4 cellular contexts compared by ENCODE assay signal in genomic region chr10:15023079-15023478, GRCh38. TPM values are rescaled to one million over a fixed set of nuclear protein-coding genes. Genes with fewer than 3 reads are reported as not detected.
"Had no signal": no experiment of that assay in that cellular context is flagged by ENCODE, and none has a peak within 500 bp of the region (broad histone marks: within the 10 kb centered on the region; RNA-seq: fewer than 3 reads in every experiment).

No MANE protein-coding gene starts in this region.

RNA-seq across cellular contexts. Expression of gene OLAH, which starts 20.7 kb away (rescaled TPM):
- total RNA-seq: activated B cell treated with CpG ODN at 0.5 μM for 24 hours; T-cell; T-helper 2 cell treated with Interferon-gamma antibody and Interleukin-4, amounts not matched to agents 100 ng/mL and 5 ng/mL, for 36 hours; WTC11 had no signal
